Comparison of ENCODE assay signal across 8 cellular contexts in genomic region chr19:37218592-37218935, GRCh38. TPM values are rescaled to one million over a fixed set of nuclear protein-coding genes. Genes with fewer than 3 reads are reported as not detected.
DNase-seq lines count a peak whose midpoint lies in the region; ATAC-seq, FAIRE-seq and TF ChIP-seq lines count a peak whose summit lies in the region.

No MANE protein-coding gene starts in this region.

- ATAC-seq in GM12878: peak; percentile 4; the same call in 2 of the 3 replicates
- ATAC-seq in left lobe of liver: no peak

- no peak for TF ChIP-seq RAD21 in GM12878 (IDR thresholded peaks at IDR 0.05; ENCODE audit: insufficient read depth, low read depth, low read length)
- TF ChIP-seq RAD21 in liver (IDR thresholded peaks at IDR 0.05): no peak

- in situ Hi-C loops in GM12878 (cut with MboI): no loop called here

- TF ChIP-seq POLR2A in GM12878 (IDR thresholded peaks at IDR 0.05; ENCODE audit: low read depth, low read length): no peak

- H3K27ac ChIP-seq in AG04450 (ENCODE audit: low read depth, low read length): no peak overlapping the region
- H3K27ac ChIP-seq in GM12878 (ENCODE audit: control insufficient read depth, insufficient read depth): peak overlapping the region; percentile 93
- peak overlapping the region; percentile 83 to 96 for H3K27ac ChIP-seq in liver (ENCODE audit: low read depth in 1 of 2, low read length in 2 of 2)
- H3K27ac ChIP-seq in temporal lobe (ENCODE audit: low read depth, low read length): peak overlapping the region; percentile 94

- H3K79me2 ChIP-seq in GM12878 (ENCODE audit: control insufficient read depth, insufficient read depth, low read length): peaks cover 11% of the 10 kb centered on the region

- DNase-seq in AG04450 (ENCODE audit: low read depth, low spot score) (no peak), HTR-8/SVneo (ENCODE audit: insufficient read length, low spot score) (no peak), GM12878 (ENCODE audit: low read depth, low spot score) (peak; percentile 5), left lobe of liver (ENCODE audit: low spot score) (no peak), NCI-H1436 (lab: John Stamatoyannopoulos, UW) (no peak), NCI-H187 (lab: John Stamatoyannopoulos, UW) (no peak)

- intact Hi-C loops in GM12878 (cut with micrococcal nuclease; ENCODE audit: unreplicated experiment): loop anchor here (1.0 to 10.0 kb wide), 6 partner anchors 8 to 1094 kb away; partner anchors contain the start of genes ZNF146, ZNF420, ZNF565 and ZNF585A

- H3K36me3 ChIP-seq in GM12878 (ENCODE audit: control insufficient read depth in 2 of 2, insufficient read depth in 2 of 2, low read length in 1 of 2): no peaks in the 10 kb centered on the region; a peak in 1 of 4 replicates
- peaks cover 3 to 22% (median 14%) of the 10 kb centered on the region in 4 donors for H3K36me3 ChIP-seq in liver (ENCODE audit: control insufficient read depth in 4 of 4, insufficient read depth in 3 of 4, low read depth in 1 of 4, low read length in 3 of 4)

- CTCF ChIA-PET in AG04450 (lab: Charles Lee) (no interaction called here), GM12878 (lab: Yijun Ruan, JAX) (no interaction called here)

- TSS peak; percentile 90 for BruUV-seq in GM12878 (replicated peaks; lab: Mats Ljungman, UMichigan)

- H2AFZ ChIP-seq in GM12878 (ENCODE audit: control insufficient read depth, low read depth, low read length): peak overlapping the region; percentile 89

- H3K4me3 ChIP-seq in AG04450 (ENCODE audit: low read depth, low read length) (peak overlapping the region; percentile 99), GM12878 (peak overlapping the region; percentile 86), liver (ENCODE audit: low read depth in 1 of 3, low read length in 3 of 3) (peak overlapping the region; percentile 76 to 80 (median 76))

- peak overlapping the region; percentile 82 for H3K4me2 ChIP-seq in GM12878 (ENCODE audit: control insufficient read depth, insufficient read depth)

- peaks cover 29% of the 10 kb centered on the region for H3K9me3 ChIP-seq in AG04450 (ENCODE audit: control insufficient read depth, insufficient read depth, low read length)
- peaks cover 13% of the 10 kb centered on the region; the same call in 2 of the 3 replicates for H3K9me3 ChIP-seq in GM12878 (replicated peaks; ENCODE audit: control insufficient read depth, insufficient read depth, low read length)
- peaks cover 0 to 12% (median 7%) of the 10 kb centered on the region in 4 donors for H3K9me3 ChIP-seq in liver (ENCODE audit: control insufficient read depth in 4 of 4, low read length in 3 of 4)

- RAD21 ChIA-PET in GM12878 (lab: Charles Lee; ENCODE audit: unreplicated experiment): no interaction called here

- POLR2A ChIA-PET in AG04450 (lab: Yijun Ruan, JAX) (no interaction called here), GM12878 (lab: Charles Lee) (no interaction called here)

- H3K27me3 ChIP-seq in AG04450 (ENCODE audit: control insufficient read depth, insufficient read depth, low read length) (no peaks in the 10 kb centered on the region), GM12878 (replicated peaks in 1 of 2; ENCODE audit: control insufficient read depth in 2 of 2, insufficient read depth in 2 of 2, low read length in 1 of 2) (no peaks in the 10 kb centered on the region), liver (ENCODE audit: control insufficient read depth in 4 of 4, insufficient read depth in 4 of 4, low read length in 3 of 4) (no peaks in the 10 kb centered on the region)

- TF ChIP-seq EP300 in GM12878 (IDR thresholded peaks at IDR 0.05; ENCODE audit: borderline replicate concordance in 1 of 2, control insufficient read depth in 1 of 2, low read depth in 2 of 2, low read length in 2 of 2): no peak

- TF ChIP-seq CTCF in AG04450 (IDR thresholded peaks at IDR 0.05; ENCODE audit: low read depth, low read length) (no peak), GM12878 (IDR thresholded peaks at IDR 0.05 in 2 of 3, conservative IDR thresholded peaks at IDR 0.05 in 1 of 3; ENCODE audit: control insufficient read depth in 2 of 3, extremely low read depth in 1 of 3, insufficient read depth in 1 of 3, low read depth in 3 of 3, low read length in 3 of 3) (no peak), liver (IDR thresholded peaks at IDR 0.05; ENCODE audit: low read depth, low read length, missing input control) (no peak)

- FAIRE-seq in HTR-8/SVneo (lab: Jason Lieb, UNC) (peak; percentile 20), GM12878 (lab: Jason Lieb, UNC) (no peak)

- no peaks in the 10 kb centered on the region for H4K20me1 ChIP-seq in GM12878 (ENCODE audit: control insufficient read depth, insufficient read depth)

- H3K9ac ChIP-seq in GM12878 (ENCODE audit: control insufficient read depth, insufficient read depth, low read length) (peak overlapping the region; percentile 87), liver (ENCODE audit: low read depth in 1 of 2, low read length in 2 of 2) (peak overlapping the region; percentile 66 to 80)

- WGBS in GM12878 (ENCODE audit: insufficient coverage, insufficient replicate concordance, low lambda C conversion rate, missing lambda C conversion rate): 9% methylated on average over 6 of the region's 6 CpGs
- 32% methylated on average over 6 of the region's 6 CpGs for WGBS in liver

- SMC1A ChIA-PET in GM12878 (lab: Charles Lee; ENCODE audit: uncharacterized antibody, unreplicated experiment): no interaction called here

- H3K4me1 ChIP-seq in GM12878 (ENCODE audit: control insufficient read depth, insufficient read depth, low read length) (no peaks in the 10 kb centered on the region; the same call in 1 of the 2 replicates), liver (ENCODE audit: control insufficient read depth in 4 of 4, insufficient read depth in 4 of 4, low read length in 3 of 4) (peaks cover 0 to 13% (median 9%) of the 10 kb centered on the region in 4 donors)

RNA-seq across cellular contexts. Expression of gene ZNF383, which starts 0.6 kb away (rescaled TPM):
- polyA plus RNA-seq in AG04450 (2011; rRNA removed): 4.1 and 5.6 TPM in 2 replicates
- polyA minus RNA-seq in AG04450 (2011; rRNA and poly(A)+ RNA removed): 6.0 and 7.5 TPM in 2 replicates
- total RNA-seq in GM12878 (2013; cell fraction: nucleolus; rRNA removed): 31.9 and 32.6 TPM in 2 replicates
- 5.3 and 5.8 TPM in 2 replicates for total RNA-seq in GM12878 (2014; rRNA removed)
- 6.2 and 6.4 TPM in 2 replicates for total RNA-seq in GM12878 (2014; rRNA removed; fragmentation: Illumina TruSeq; extraction: Trizol)
- 4.0 and 6.0 TPM in 2 replicates for total RNA-seq in GM12878 (2021)
- 3.4 TPM for polyA plus RNA-seq in GM12878 (2011; ENCODE audit: low read depth)
- 9.0 and 14.0 TPM in 2 replicates for polyA plus RNA-seq in GM12878 (2011; rRNA removed)
- polyA plus RNA-seq in GM12878 (2011; cell fraction: cytosol; rRNA removed): 3.6 and 4.5 TPM in 2 replicates
- 5.6 and 5.9 TPM in 2 replicates for polyA plus RNA-seq in GM12878 (2011; cell fraction: nucleus; rRNA removed)
- polyA plus RNA-seq in GM12878 (2012): 5.3 and 5.7 TPM in 2 replicates
- polyA plus RNA-seq in GM12878 (2014; fragmentation: Illumina TruSeq; extraction: Trizol): 5.0 and 5.8 TPM in 2 replicates
- 1 to 10 TPM; 3.3 to 4.9 TPM for polyA plus RNA-seq in GM12878 (2014; fragmentation: Nextera tagmentation; extraction: Ambion mirVana)
- 3.6 and 3.7 TPM in 2 replicates for polyA plus RNA-seq in GM12878 (2014; rRNA removed)
- 1 to 10 TPM; 3.3 to 3.9 TPM for polyA plus RNA-seq in GM12878 (2016; fragmentation: Nextera tagmentation; extraction: Ambion mirVana)
- 8.1 and 10.7 TPM in 2 replicates for polyA minus RNA-seq in GM12878 (2011; rRNA and poly(A)+ RNA removed)
- 1.3 and 5.0 TPM in 2 replicates for polyA minus RNA-seq in GM12878 (2011; cell fraction: cytosol; rRNA and poly(A)+ RNA removed)
- 7.7 and 12.8 TPM in 2 replicates for polyA minus RNA-seq in GM12878 (2011; cell fraction: nucleus; rRNA and poly(A)+ RNA removed)
- total RNA-seq in liver: 1 to 10 TPM; 2.9 to 3.2 TPM
- polyA plus RNA-seq in liver: 1 to 10 TPM; 1.1 to 1.8 TPM
- 10.3 TPM for total RNA-seq in temporal lobe
- 3.2 TPM for total RNA-seq in left lobe of liver

RNA-seq across cellular contexts. Expression of gene ZNF585B, which starts 8.2 kb away (rescaled TPM):
- polyA plus RNA-seq in AG04450 (2011; rRNA removed) (14.9 and 16.9 TPM in 2 replicates), GM12878 (2011; rRNA removed) (6.3 and 6.9 TPM in 2 replicates), GM12878 (2014; fragmentation: Illumina TruSeq; extraction: Trizol) (1.6 and 1.7 TPM in 2 replicates), GM12878 (2014; fragmentation: Nextera tagmentation; extraction: Ambion mirVana) (1 to 10 TPM; 3.9 to 5.4 TPM), GM12878 (2014; rRNA removed) (2.2 and 2.7 TPM in 2 replicates), GM12878 (2016; fragmentation: Nextera tagmentation; extraction: Ambion mirVana) (1 to 10 TPM; 1.9 to 2.3 TPM), liver (1 to 10 TPM in 1 of 2 donors, under 1 TPM in 1; 0.74 to 1.6 TPM)
- polyA minus RNA-seq in AG04450 (2011; rRNA and poly(A)+ RNA removed): 25.8 and 27.5 TPM in 2 replicates
- 16.5 and 17.3 TPM in 2 replicates for total RNA-seq in GM12878 (2013; cell fraction: nucleolus; rRNA removed)
- total RNA-seq in GM12878 (2014; rRNA removed) (2.5 and 4.0 TPM in 2 replicates), GM12878 (2014; rRNA removed; fragmentation: Illumina TruSeq; extraction: Trizol) (2.7 and 3.0 TPM in 2 replicates), GM12878 (2021) (3.1 and 3.8 TPM in 2 replicates), liver (1 to 10 TPM; 4.4 to 8.8 TPM), temporal lobe (29.3 TPM), left lobe of liver (4.4 TPM)
- polyA plus RNA-seq in GM12878 (2011; ENCODE audit: low read depth): 1.6 TPM
- polyA plus RNA-seq in GM12878 (2011; cell fraction: cytosol; rRNA removed): 3.8 and 4.3 TPM in 2 replicates
- polyA plus RNA-seq in GM12878 (2011; cell fraction: nucleus; rRNA removed): 3.7 and 5.4 TPM in 2 replicates
- 2.1 and 2.9 TPM in 2 replicates for polyA plus RNA-seq in GM12878 (2012)
- 6.9 and 7.4 TPM in 2 replicates for polyA minus RNA-seq in GM12878 (2011; rRNA and poly(A)+ RNA removed)
- 2.7 and 4.5 TPM in 2 replicates for polyA minus RNA-seq in GM12878 (2011; cell fraction: cytosol; rRNA and poly(A)+ RNA removed)
- polyA minus RNA-seq in GM12878 (2011; cell fraction: nucleus; rRNA and poly(A)+ RNA removed): 3.6 and 7.0 TPM in 2 replicates

RNA-seq across cellular contexts. Expression of gene ZNF585A, which starts 46.1 kb away (rescaled TPM):
- polyA plus RNA-seq in AG04450 (2011; rRNA removed): 13.9 and 16.2 TPM in 2 replicates
- 5.3 and 5.4 TPM in 2 replicates for polyA minus RNA-seq in AG04450 (2011; rRNA and poly(A)+ RNA removed)
- 27.2 and 28.3 TPM in 2 replicates for total RNA-seq in GM12878 (2013; cell fraction: nucleolus; rRNA removed)
- total RNA-seq in GM12878 (2014; rRNA removed): 5.7 and 7.3 TPM in 2 replicates
- total RNA-seq in GM12878 (2014; rRNA removed; fragmentation: Illumina TruSeq; extraction: Trizol): 8.3 and 8.8 TPM in 2 replicates
- total RNA-seq in GM12878 (2021): 6.9 and 8.0 TPM in 2 replicates
- polyA plus RNA-seq in GM12878 (2011; ENCODE audit: low read depth): 17.2 TPM
- 14.9 and 21.1 TPM in 2 replicates for polyA plus RNA-seq in GM12878 (2011; rRNA removed)
- 7.0 and 9.1 TPM in 2 replicates for polyA plus RNA-seq in GM12878 (2011; cell fraction: cytosol; rRNA removed)
- 12.0 and 19.2 TPM in 2 replicates for polyA plus RNA-seq in GM12878 (2011; cell fraction: nucleus; rRNA removed)
- polyA plus RNA-seq in GM12878 (2012): 14.3 and 16.3 TPM in 2 replicates
- 10.1 and 11.6 TPM in 2 replicates for polyA plus RNA-seq in GM12878 (2014; fragmentation: Illumina TruSeq; extraction: Trizol)
- polyA plus RNA-seq in GM12878 (2014; fragmentation: Nextera tagmentation; extraction: Ambion mirVana): 10 to 100 TPM; 36.4 to 38.7 TPM
- polyA plus RNA-seq in GM12878 (2014; rRNA removed): 7.3 and 13.1 TPM in 2 replicates
- 10 to 100 TPM; 17.3 to 17.9 TPM for polyA plus RNA-seq in GM12878 (2016; fragmentation: Nextera tagmentation; extraction: Ambion mirVana)
- polyA minus RNA-seq in GM12878 (2011; rRNA and poly(A)+ RNA removed): 6.5 and 6.6 TPM in 2 replicates
- 1.7 and 1.8 TPM in 2 replicates for polyA minus RNA-seq in GM12878 (2011; cell fraction: cytosol; rRNA and poly(A)+ RNA removed)
- polyA minus RNA-seq in GM12878 (2011; cell fraction: nucleus; rRNA and poly(A)+ RNA removed): 5.7 and 6.2 TPM in 2 replicates
- 1 to 10 TPM; 1.9 to 4.2 TPM for total RNA-seq in liver
- polyA plus RNA-seq in liver: 1 to 10 TPM; 3.0 to 3.5 TPM
- total RNA-seq in temporal lobe: 9.3 TPM
- total RNA-seq in left lobe of liver: 2.6 TPM
